9 cellular contexts compared by ENCODE assay signal in the genomic region with DNA sequence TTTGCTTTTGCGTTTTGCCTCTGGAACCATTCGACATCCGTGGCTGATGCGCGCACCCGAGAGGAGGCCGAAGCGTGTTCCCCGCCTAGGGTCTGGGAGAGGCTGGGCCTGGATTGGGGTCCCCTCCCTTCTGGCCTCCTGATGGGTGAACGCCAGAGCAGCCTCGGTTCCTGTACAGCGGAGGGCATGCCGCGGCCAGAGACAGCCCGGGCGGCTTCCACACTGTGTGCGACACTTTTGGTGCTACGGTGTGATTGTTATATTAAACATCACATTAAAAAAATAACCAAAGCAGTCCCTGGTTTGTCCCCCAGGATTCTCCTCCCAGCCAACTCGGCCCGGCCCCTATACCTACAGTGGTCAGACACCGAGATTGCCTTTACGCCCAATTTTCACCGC. TPM values are rescaled to one million over a fixed set of nuclear protein-coding genes. Genes with fewer than 3 reads are reported as not detected.
DNase-seq lines count a peak whose midpoint lies in the region; ATAC-seq, FAIRE-seq and TF ChIP-seq lines count a peak whose summit lies in the region.
"Had no signal": no experiment of that assay in that cellular context is flagged by ENCODE, and none has a peak within 500 bp of the region (broad histone marks: within the 10 kb centered on the region; RNA-seq: fewer than 3 reads in every experiment).

No MANE protein-coding gene starts in this region.

- H3K9ac ChIP-seq in keratinocyte (ENCODE audit: control insufficient read depth, extremely low read depth, insufficient read depth, low read length), result peak overlapping the region; percentile 90

- WGBS in small intestine, 3 donors, result 14 to 33% (median 25%) methylated on average over 23 of the region's 23 CpGs

- H3K27me3 ChIP-seq in keratinocyte (ENCODE audit: control insufficient read depth, extremely low read depth, insufficient read depth, low read length) (no peaks in the 10 kb centered on the region), small intestine (ENCODE audit: control insufficient read depth in 2 of 2, insufficient read depth in 2 of 2, low read length in 2 of 2) (peaks cover 14 to 75% of the 10 kb centered on the region in 2 donors)

- peaks cover 54% of the 10 kb centered on the region for H3K79me2 ChIP-seq in keratinocyte (ENCODE audit: control insufficient read depth, insufficient read depth, low read length)

- no peaks in the 10 kb centered on the region for H3K9me3 Mint-ChIP-seq in activated T-cell treated with anti-CD3 and anti-CD28 coated beads, Interleukin-2, amount 50 U/mL, for 24 hours
- no peaks in the 10 kb centered on the region for H3K9me3 Mint-ChIP-seq in stimulated activated naive CD8-positive, alpha-beta T cell treated with anti-CD3 and anti-CD28 coated beads, Interleukin-15, Interleukin-2, amounts not matched to agents 100 ng/mL and 50 ng/mL, for 24 hours

- peak; percentile 21 for ATAC-seq in HG02642 (IDR thresholded peaks at IDR 0.05; ENCODE audit: poor library complexity, unreplicated experiment)

- H3K27me3 Mint-ChIP-seq in activated T-cell treated with anti-CD3 and anti-CD28 coated beads, Interleukin-2, amount 50 U/mL, for 24 hours, result peaks cover 90% of the 10 kb centered on the region
- H3K27me3 Mint-ChIP-seq in stimulated activated naive CD8-positive, alpha-beta T cell treated with anti-CD3 and anti-CD28 coated beads, Interleukin-15, Interleukin-2, amounts not matched to agents 100 ng/mL and 50 ng/mL, for 24 hours, result peaks cover 83% of the 10 kb centered on the region

- peak overlapping the region; percentile 56 for H3K4me3 Mint-ChIP-seq in activated T-cell treated with anti-CD3 and anti-CD28 coated beads, Interleukin-2, amount 50 U/mL, for 24 hours
- peak overlapping the region; percentile 40 for H3K4me3 Mint-ChIP-seq in stimulated activated naive CD8-positive, alpha-beta T cell treated with anti-CD3 and anti-CD28 coated beads, Interleukin-15, Interleukin-2, amounts not matched to agents 100 ng/mL and 50 ng/mL, for 24 hours

- H3K27ac ChIP-seq in keratinocyte (ENCODE audit: control insufficient read depth, insufficient read depth, low read length) (peak overlapping the region; percentile 87), small intestine (ENCODE audit: low read depth in 1 of 2, low read length in 1 of 2) (no peak overlapping the region)

- peak overlapping the region; percentile 98 for H3K4me2 ChIP-seq in keratinocyte (ENCODE audit: control insufficient read depth, extremely low read depth, insufficient read depth, low read depth, low read length)

- H4K20me1 ChIP-seq in keratinocyte (ENCODE audit: control insufficient read depth, extremely low read depth, insufficient read depth, low read length), result no peaks in the 10 kb centered on the region

- no peak overlapping the region for H3K27ac Mint-ChIP-seq in activated T-cell treated with anti-CD3 and anti-CD28 coated beads, Interleukin-2, amount 50 U/mL, for 24 hours
- H3K27ac Mint-ChIP-seq in stimulated activated naive CD8-positive, alpha-beta T cell treated with anti-CD3 and anti-CD28 coated beads, Interleukin-15, Interleukin-2, amounts not matched to agents 100 ng/mL and 50 ng/mL, for 24 hours, result no peak overlapping the region

- no peaks in the 10 kb centered on the region for H3K9me1 ChIP-seq in keratinocyte (ENCODE audit: control insufficient read depth, extremely low read depth, insufficient read depth, low read length)

- H3K36me3 ChIP-seq in keratinocyte (ENCODE audit: control insufficient read depth in 2 of 2, extremely low read depth in 1 of 2, insufficient read depth in 2 of 2, low read length in 2 of 2) (peaks cover 4 to 10% of the 10 kb centered on the region in 2 experiments), small intestine (ENCODE audit: control insufficient read depth in 2 of 2, insufficient read depth in 2 of 2, low read length in 2 of 2) (no peaks in the 10 kb centered on the region)

- H3K4me1 Mint-ChIP-seq in activated T-cell treated with anti-CD3 and anti-CD28 coated beads, Interleukin-2, amount 50 U/mL, for 24 hours (ENCODE audit: low read depth), result peaks cover 40% of the 10 kb centered on the region
- peaks cover 51% of the 10 kb centered on the region for H3K4me1 Mint-ChIP-seq in stimulated activated naive CD8-positive, alpha-beta T cell treated with anti-CD3 and anti-CD28 coated beads, Interleukin-15, Interleukin-2, amounts not matched to agents 100 ng/mL and 50 ng/mL, for 24 hours (ENCODE audit: low read depth)

- FAIRE-seq in keratinocyte (lab: Jason Lieb, UNC) (peak; percentile 41), small intestine (lab: Jason Lieb, UNC) (no peak)

- H3K4me1 ChIP-seq in keratinocyte (ENCODE audit: control insufficient read depth, extremely low read depth, insufficient read depth, low read length) (peaks cover 48% of the 10 kb centered on the region), small intestine (ENCODE audit: control insufficient read depth in 2 of 2, insufficient read depth in 1 of 2, low read depth in 1 of 2, low read length in 1 of 2) (no peaks in the 10 kb centered on the region)

- H3K9me3 ChIP-seq in keratinocyte (ENCODE audit: control insufficient read depth, low read depth, low read length) (no peaks in the 10 kb centered on the region), small intestine (ENCODE audit: control insufficient read depth, low read depth) (no peaks in the 10 kb centered on the region)

- H3K4me3 ChIP-seq in keratinocyte (ENCODE audit: control insufficient read depth in 2 of 3, extremely low read depth in 1 of 3, insufficient read depth in 2 of 3, low read depth in 1 of 3, low read length in 3 of 3) (peak overlapping the region; percentile 78 to 94 (median 80)), small intestine (ENCODE audit: low read depth in 1 of 2, low read length in 2 of 2) (peak overlapping the region in 1 of 2 donors; percentile 4)

- TF ChIP-seq CTCF in keratinocyte (optimal IDR thresholded peaks at IDR 0.05 in 1 of 3, IDR thresholded peaks at IDR 0.05 in 1 of 3, conservative IDR thresholded peaks at IDR 0.05 in 1 of 3; ENCODE audit: extremely low read depth in 1 of 3, insufficient read depth in 2 of 3, low read length in 3 of 3), result no peak

- H3K36me3 Mint-ChIP-seq in activated T-cell treated with anti-CD3 and anti-CD28 coated beads, Interleukin-2, amount 50 U/mL, for 24 hours (ENCODE audit: low read depth), result no peaks in the 10 kb centered on the region
- no peaks in the 10 kb centered on the region for H3K36me3 Mint-ChIP-seq in stimulated activated naive CD8-positive, alpha-beta T cell treated with anti-CD3 and anti-CD28 coated beads, Interleukin-15, Interleukin-2, amounts not matched to agents 100 ng/mL and 50 ng/mL, for 24 hours (ENCODE audit: low read depth)

- DNase-seq in activated T-cell treated with anti-CD3 and anti-CD28 coated beads, Interleukin-2, amount 50 U/mL, for 24 hours, result peak; percentile 60
- DNase-seq in keratinocyte (ENCODE audit: low read depth, low spot score) (no peak), AG08395 (ENCODE audit: low spot score) (no peak), CD1c-positive myeloid dendritic cell (ENCODE audit: extremely low spot score) (no peak), small intestine (no peak), DMS153 treated with DMSO at 0.1 percent for 48 hours (lab: John Stamatoyannopoulos, UW; ENCODE audit: unreplicated experiment) (no peak)

- dilution Hi-C loops in keratinocyte (cut with MboI; ENCODE audit: extremely low pct_ligation_motif_present, low sequenced_read_pairs), result no loop called here

- H2AFZ ChIP-seq in keratinocyte (ENCODE audit: control insufficient read depth, low read length), result peak overlapping the region; percentile 87

RNA-seq across cellular contexts. Expression of gene HOXA7, which starts 3.7 kb away (rescaled TPM):
- polyA plus RNA-seq in keratinocyte (3.8 to 13.5 TPM (median 8.1 TPM) in 3 replicates), small intestine (1 to 10 TPM in 2 of 3 donors, not detected in 1; 1.1 to 1.9 TPM)
- 4.9 TPM for polyA plus RNA-seq in keratinocyte (2011; ENCODE audit: low read depth)
- polyA plus RNA-seq in keratinocyte (2011; cell fraction: cytosol; rRNA removed), result 7.4 and 9.8 TPM in 2 replicates
- polyA plus RNA-seq in keratinocyte (2011; cell fraction: nucleus; rRNA removed), result 5.2 and 6.0 TPM in 2 replicates
- 3.9 and 14.3 TPM in 2 replicates for polyA plus RNA-seq in keratinocyte (2012; ENCODE audit: low replicate concordance)
- 4.5 to 4.9 TPM (median 4.8 TPM) in 3 replicates for polyA minus RNA-seq in keratinocyte
- 11.9 TPM for polyA minus RNA-seq in keratinocyte (2011; cell fraction: cytosol; rRNA and poly(A)+ RNA removed)
- polyA minus RNA-seq in keratinocyte (2011; cell fraction: nucleus; rRNA and poly(A)+ RNA removed), result 2.0 and 2.3 TPM in 2 replicates
- polyA plus RNA-seq: K562 had no signal

RNA-seq across cellular contexts. Expression of gene HOXA9, which starts 5.2 kb away (rescaled TPM):
- polyA plus RNA-seq in keratinocyte, result 9.0 to 40.5 TPM (median 28.1 TPM) in 3 replicates
- 76.1 TPM for polyA plus RNA-seq in keratinocyte (2011; ENCODE audit: low read depth)
- 20.4 and 23.2 TPM in 2 replicates for polyA plus RNA-seq in keratinocyte (2011; cell fraction: cytosol; rRNA removed)
- 22.3 and 31.4 TPM in 2 replicates for polyA plus RNA-seq in keratinocyte (2011; cell fraction: nucleus; rRNA removed)
- 21.1 and 27.0 TPM in 2 replicates for polyA plus RNA-seq in keratinocyte (2012; ENCODE audit: low replicate concordance)
- polyA minus RNA-seq in keratinocyte, result 1.5 to 5.7 TPM (median 4.0 TPM) in 3 replicates
- polyA minus RNA-seq in keratinocyte (2011; cell fraction: cytosol; rRNA and poly(A)+ RNA removed), result 9.4 TPM
- 2.2 and 3.8 TPM in 2 replicates for polyA minus RNA-seq in keratinocyte (2011; cell fraction: nucleus; rRNA and poly(A)+ RNA removed)
- under 1 TPM in 1 of 3 donors, not detected in 2; 0.28 TPM for polyA plus RNA-seq in small intestine
- polyA plus RNA-seq: K562 had no signal

RNA-seq across cellular contexts. Expression of gene HOXA3, which starts 7.8 kb away (rescaled TPM):
- polyA plus RNA-seq in keratinocyte (0.17 to 0.84 TPM (median 0.58 TPM) in 3 replicates), small intestine (1 to 10 TPM in 1 of 3 donors, under 1 TPM in 2; 0.45 to 3.3 (median 0.54) TPM)
- polyA plus RNA-seq in keratinocyte (2011; ENCODE audit: low read depth), result 0.87 TPM
- polyA plus RNA-seq in keratinocyte (2011; cell fraction: cytosol; rRNA removed), result 0.55 and 0.95 TPM in 2 replicates
- 1.2 and 2.0 TPM in 2 replicates for polyA plus RNA-seq in keratinocyte (2011; cell fraction: nucleus; rRNA removed)
- 1.1 and 3.2 TPM in 2 replicates for polyA plus RNA-seq in keratinocyte (2012; ENCODE audit: low replicate concordance)
- polyA minus RNA-seq in keratinocyte, result 0.22 to 1.2 TPM in 2 of 3 replicates, not detected in the other
- polyA minus RNA-seq in keratinocyte (2011; cell fraction: cytosol; rRNA and poly(A)+ RNA removed), result 1.9 TPM
- 0.54 and 1.2 TPM in 2 replicates for polyA minus RNA-seq in keratinocyte (2011; cell fraction: nucleus; rRNA and poly(A)+ RNA removed)

RNA-seq across cellular contexts. Expression of gene HOXA6, which starts 12.6 kb away (rescaled TPM):
- polyA plus RNA-seq in keratinocyte, result 0.52 to 0.72 TPM (median 0.54 TPM) in 3 replicates
- not detected for polyA plus RNA-seq in keratinocyte (2011; ENCODE audit: low read depth)
- 0.26 and 0.68 TPM in 2 replicates for polyA plus RNA-seq in keratinocyte (2011; cell fraction: cytosol; rRNA removed)
- 1.8 and 2.5 TPM in 2 replicates for polyA plus RNA-seq in keratinocyte (2011; cell fraction: nucleus; rRNA removed)
- 0.44 and 1.4 TPM in 2 replicates for polyA plus RNA-seq in keratinocyte (2012; ENCODE audit: low replicate concordance)
- polyA minus RNA-seq in keratinocyte, result 0.59 to 2.3 TPM (median 1.1 TPM) in 3 replicates
- not detected for polyA minus RNA-seq in keratinocyte (2011; cell fraction: cytosol; rRNA and poly(A)+ RNA removed)
- 2.7 and 3.6 TPM in 2 replicates for polyA minus RNA-seq in keratinocyte (2011; cell fraction: nucleus; rRNA and poly(A)+ RNA removed)
- polyA plus RNA-seq in small intestine, result under 1 TPM in 2 of 3 donors, not detected in 1; 0.46 to 0.81 TPM
- polyA plus RNA-seq: K562 had no signal

RNA-seq across cellular contexts. Expression of gene HOXA10, which starts 14.0 kb away (rescaled TPM):
- polyA plus RNA-seq in keratinocyte (1.6 to 4.5 TPM (median 2.4 TPM) in 3 replicates), small intestine (under 1 TPM in 1 of 3 donors, not detected in 2; 0.06 TPM)
- 0.40 TPM for polyA plus RNA-seq in keratinocyte (2011; ENCODE audit: low read depth)
- polyA plus RNA-seq in keratinocyte (2011; cell fraction: cytosol; rRNA removed), result 2.0 and 2.2 TPM in 2 replicates
- polyA plus RNA-seq in keratinocyte (2011; cell fraction: nucleus; rRNA removed), result 2.0 and 2.1 TPM in 2 replicates
- 2.5 and 9.5 TPM in 2 replicates for polyA plus RNA-seq in keratinocyte (2012; ENCODE audit: low replicate concordance)
- polyA minus RNA-seq in keratinocyte, result 1.9 to 5.1 TPM (median 3.0 TPM) in 3 replicates
- polyA minus RNA-seq in keratinocyte (2011; cell fraction: cytosol; rRNA and poly(A)+ RNA removed), result not detected
- 0.47 and 0.84 TPM in 2 replicates for polyA minus RNA-seq in keratinocyte (2011; cell fraction: nucleus; rRNA and poly(A)+ RNA removed)
- polyA plus RNA-seq: K562 had no signal

Comparison
In these comparisons a context has a peak if more than half of its experiments do, and no peak if none do; other contexts are left out.
1. RNA of gene HOXA9, which starts 5.2 kb away (polyA plus RNA-seq): 9.0 to 76.1 TPM in keratinocyte; 0.28 TPM in small intestine; every median in the first group is over 4 times any median in the second.